ENCODE assay signal across 1 cellular context in genomic region chr10:84171237-84171636, GRCh38.
TF ChIP-seq lines count a peak whose summit lies in the region.

No MANE protein-coding gene starts in this region.

TF ChIP-seq in GM12878, 131 proteins besides CTCF, POLR2A, EP300 and RAD21:
- TF ChIP-seq CHD1 (IDR thresholded peaks at IDR 0.05; ENCODE audit: low read depth, low read length): 0 out of 2 replicates have a peak, but pooled peaks have one; percentile 62
- TF ChIP-seq MLLT1 (IDR thresholded peaks at IDR 0.05): peak; percentile 87
- 0 out of 2 replicates have a peak, but pooled peaks have one; percentile 53 for TF ChIP-seq PAX8 (IDR thresholded peaks at IDR 0.05)
- TF ChIP-seq ATF2 (IDR thresholded peaks at IDR 0.05; ENCODE audit: low read length): 0 out of 2 replicates have a peak, but pooled peaks have one; percentile 15
- TF ChIP-seq ZBTB40 (IDR thresholded peaks at IDR 0.05; ENCODE audit: borderline replicate concordance): peak; percentile 51; the same call in 1 of the 2 replicates
